ENCODE assay signal across 14 cellular contexts in the genomic region with DNA sequence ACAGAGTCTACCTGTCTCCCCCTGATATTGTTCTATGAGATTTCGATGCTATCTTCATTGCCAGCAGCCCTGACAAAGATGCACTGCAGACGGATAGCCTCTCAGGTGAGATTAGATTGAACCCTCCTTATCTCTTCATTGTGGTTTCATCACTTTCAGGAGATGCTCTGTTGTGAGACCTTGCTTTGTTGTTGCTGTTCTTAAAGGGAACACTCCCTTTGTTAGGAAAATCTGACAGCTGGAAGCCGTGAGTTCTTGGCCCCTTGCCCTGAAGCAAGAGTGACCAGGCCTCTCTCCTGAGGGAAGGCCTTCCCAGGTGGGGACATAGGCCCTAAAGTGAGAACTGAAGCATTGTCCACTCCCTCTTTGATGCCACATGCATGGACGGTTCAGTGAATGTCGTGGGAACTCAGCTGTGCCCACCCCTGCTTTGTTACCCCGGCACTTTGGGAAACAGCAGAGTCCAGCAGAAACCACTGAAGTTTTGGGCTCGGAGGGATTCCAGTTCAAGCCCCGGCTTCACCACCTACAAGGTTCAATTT.
DNase-seq lines count a peak whose midpoint lies in the region; ATAC-seq and TF ChIP-seq lines count a peak whose summit lies in the region.
"Had no signal": no experiment of that assay in that cellular context is flagged by ENCODE, and none has a peak within 500 bp of the region (broad histone marks: within the 10 kb centered on the region; RNA-seq: fewer than 3 reads in every experiment).

No MANE protein-coding gene starts in this region.

- H3K4me3 Mint-ChIP-seq in nephron progenitor cell: no peak overlapping the region
- no peak overlapping the region for H3K4me3 Mint-ChIP-seq in activated CD4-positive, alpha-beta memory T cell treated with anti-CD3 and anti-CD28 coated beads, Interleukin-2, amount 10 ng/mL, durations not matched to agents 7 days and 5 days
- H3K4me3 Mint-ChIP-seq: B cell; CD8-positive, alpha-beta T cell; H9 had no signal

- peak overlapping the region; percentile 64 for H3K27ac Mint-ChIP-seq in nephron progenitor cell
- H3K27ac Mint-ChIP-seq in activated CD4-positive, alpha-beta memory T cell treated with anti-CD3 and anti-CD28 coated beads, Interleukin-2, amount 10 ng/mL, durations not matched to agents 7 days and 5 days: no peak overlapping the region
- H3K27ac Mint-ChIP-seq: B cell; CD8-positive, alpha-beta T cell; H9 had no signal

- no peaks in the 10 kb centered on the region for H3K4me1 ChIP-seq in esophagus muscularis mucosa

- DNase-seq in ELF-1 (ENCODE audit: low read depth, low spot score): peak; percentile 57
- DNase-seq in SK-N-DZ (ENCODE audit: low spot score): peak; percentile 9
- peak; percentile 81 for DNase-seq in esophagus muscularis mucosa (ENCODE audit: extremely low spot score)
- no peak for DNase-seq in nephron progenitor cell
- DNase-seq in activated CD4-positive, alpha-beta memory T cell treated with anti-CD3 and anti-CD28 coated beads, Interleukin-2, amount 10 ng/mL, durations not matched to agents 7 days and 5 days: no peak
- DNase-seq in T1000 (lab: John Stamatoyannopoulos, UW): no peak
- DNase-seq: Calu3; CD8-positive, alpha-beta T cell; DMS79 treated with DMSO at 0.1 percent for 48 hours; GOT3; H9 had no signal

- no peaks in the 10 kb centered on the region for H3K36me3 ChIP-seq in esophagus muscularis mucosa
- H3K36me3 ChIP-seq: BLaER1 treated with 17β-estradiol and CSF1 and Interleukin-3, amounts not matched to agents 10 nM and 100 nM had no signal

- no peak overlapping the region for H3K27ac ChIP-seq in esophagus muscularis mucosa (replicated peaks in 1 of 4)
- H3K27ac ChIP-seq: BLaER1 treated with 17β-estradiol and CSF1 and Interleukin-3, amounts not matched to agents 10 nM and 100 nM had no signal

- H3K9me3 Mint-ChIP-seq in nephron progenitor cell: no peaks in the 10 kb centered on the region
- H3K9me3 Mint-ChIP-seq in activated CD4-positive, alpha-beta memory T cell treated with anti-CD3 and anti-CD28 coated beads, Interleukin-2, amount 10 ng/mL, durations not matched to agents 7 days and 5 days: no peaks in the 10 kb centered on the region
- H3K9me3 Mint-ChIP-seq: CD8-positive, alpha-beta T cell; H9 had no signal

- CTCF ChIA-PET in activated CD4-positive, alpha-beta memory T cell treated with anti-CD3 and anti-CD28 coated beads, Interleukin-2, amount 10 ng/mL, durations not matched to agents 7 days and 5 days (lab: Charles Lee): no interaction called here

- no peak for ATAC-seq in GM18867 (IDR thresholded peaks at IDR 0.05; ENCODE audit: unreplicated experiment)
- ATAC-seq: CD8-positive, alpha-beta T cell had no signal

- H3K9me3 ChIP-seq in esophagus muscularis mucosa: no peaks in the 10 kb centered on the region
- H3K9me3 ChIP-seq: BLaER1 treated with 17β-estradiol and CSF1 and Interleukin-3, amounts not matched to agents 10 nM and 100 nM had no signal

- TF ChIP-seq POLR2A in esophagus muscularis mucosa (IDR thresholded peaks at IDR 0.05; ENCODE audit: low read depth): no peak

- no peak overlapping the region for H3K4me3 ChIP-seq in esophagus muscularis mucosa
- H3K4me3 ChIP-seq: BLaER1 treated with 17β-estradiol and CSF1 and Interleukin-3, amounts not matched to agents 10 nM and 100 nM had no signal

- TF ChIP-seq CTCF in esophagus muscularis mucosa (IDR thresholded peaks at IDR 0.05) (no peak), nephron progenitor cell (IDR thresholded peaks at IDR 0.05) (no peak)

- peaks cover 6% of the 10 kb centered on the region for H3K27me3 Mint-ChIP-seq in nephron progenitor cell (ENCODE audit: low read depth, poor library complexity)
- no peaks in the 10 kb centered on the region for H3K27me3 Mint-ChIP-seq in activated CD4-positive, alpha-beta memory T cell treated with anti-CD3 and anti-CD28 coated beads, Interleukin-2, amount 10 ng/mL, durations not matched to agents 7 days and 5 days

- H3K4me1 Mint-ChIP-seq in nephron progenitor cell: peaks cover 17% of the 10 kb centered on the region
- no peaks in the 10 kb centered on the region for H3K4me1 Mint-ChIP-seq in activated CD4-positive, alpha-beta memory T cell treated with anti-CD3 and anti-CD28 coated beads, Interleukin-2, amount 10 ng/mL, durations not matched to agents 7 days and 5 days
- H3K4me1 Mint-ChIP-seq: B cell had no signal

- H3K36me3 Mint-ChIP-seq in nephron progenitor cell (ENCODE audit: low read depth): no peaks in the 10 kb centered on the region
- H3K36me3 Mint-ChIP-seq in activated CD4-positive, alpha-beta memory T cell treated with anti-CD3 and anti-CD28 coated beads, Interleukin-2, amount 10 ng/mL, durations not matched to agents 7 days and 5 days (ENCODE audit: low read depth): no peaks in the 10 kb centered on the region
- H3K36me3 Mint-ChIP-seq: CD8-positive, alpha-beta T cell had no signal

- WGBS in esophagus muscularis mucosa: 75% methylated on average over 8 of the region's 8 CpGs

- intact Hi-C loops in esophagus muscularis mucosa (cut with DNase I): no loop called here

- POLR2A ChIA-PET in activated CD4-positive, alpha-beta memory T cell treated with anti-CD3 and anti-CD28 coated beads, Interleukin-2, amount 10 ng/mL, durations not matched to agents 7 days and 5 days (lab: Charles Lee): no interaction called here

- peaks cover 0 to 34% (median 0%) of the 10 kb centered on the region in 4 donors for H3K27me3 ChIP-seq in esophagus muscularis mucosa
- H3K27me3 ChIP-seq: BLaER1 treated with 17β-estradiol and CSF1 and Interleukin-3, amounts not matched to agents 10 nM and 100 nM had no signal

- no peak for TF ChIP-seq EP300 in esophagus muscularis mucosa (IDR thresholded peaks at IDR 0.05)

Comparison
In these comparisons a context has a peak if more than half of its experiments do, and no peak if none do; other contexts are left out.
1. DNase-seq: peak in ELF-1 (single experiment), SK-N-DZ (single experiment) and esophagus muscularis mucosa (single experiment); none in nephron progenitor cell (single experiment), activated CD4-positive, alpha-beta memory T cell treated with anti-CD3 and anti-CD28 coated beads, Interleukin-2, amount 10 ng/mL, durations not matched to agents 7 days and 5 days (single experiment) and T1000 (single experiment).